19 cellular contexts compared by ENCODE assay signal in the genomic region with DNA sequence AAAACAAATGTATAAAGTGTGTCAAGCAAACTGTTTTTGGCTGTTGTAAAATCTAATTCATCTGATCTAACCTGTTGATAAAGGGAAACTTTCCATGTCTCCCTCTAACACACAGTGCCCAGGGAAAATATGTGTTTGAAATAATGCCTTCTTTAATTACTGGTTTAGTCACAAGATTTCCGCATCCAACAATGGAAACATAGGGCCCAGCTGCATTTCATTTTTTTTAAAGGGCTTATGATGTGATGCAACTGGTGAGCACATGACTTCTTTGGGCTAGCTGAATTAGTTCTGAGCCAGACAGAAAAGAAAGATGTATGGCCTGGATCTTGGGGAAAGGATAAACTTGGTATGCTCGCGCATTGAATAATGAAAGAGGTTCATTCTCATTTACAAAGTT. TPM values are rescaled to one million over a fixed set of nuclear protein-coding genes. Genes with fewer than 3 reads are reported as not detected.
A peak's percentile ranks its signal among the peaks of the same experiment; 100 is the strongest.
DNase-seq lines count a peak whose midpoint lies in the region; ATAC-seq and TF ChIP-seq lines count a peak whose summit lies in the region.
"Had no signal": no experiment of that assay in that cellular context is flagged by ENCODE, and none has a peak within 500 bp of the region (broad histone marks: within the 10 kb centered on the region; RNA-seq: fewer than 3 reads in every experiment).

No MANE protein-coding gene starts in this region.

- H3K9ac ChIP-seq in adipocyte (ENCODE audit: low read length), result peak overlapping the region; percentile 55

- H3K79me2 ChIP-seq in ACC112 (ENCODE audit: control insufficient read depth, insufficient read depth, low read length, unreplicated experiment) (no peaks in the 10 kb centered on the region), GM23338 (replicated peaks; ENCODE audit: insufficient read depth) (no peaks in the 10 kb centered on the region)

- H3K27ac ChIP-seq in ACC112 (ENCODE audit: low read depth, low read length) (peak overlapping the region; percentile 89), GM23338 (ENCODE audit: low read depth) (no peak overlapping the region)
- H3K27ac ChIP-seq: dorsolateral prefrontal cortex, left ventricle myocardium inferior had no signal

- H3K9me3 Mint-ChIP-seq in GM23338, result no peaks in the 10 kb centered on the region
- H3K9me3 Mint-ChIP-seq: activated B cell treated with CpG ODN at 0.5 μM for 24 hours had no signal

- peaks cover 30% of the 10 kb centered on the region for H3K4me1 ChIP-seq in ACC112 (ENCODE audit: control insufficient read depth, insufficient read depth, low read length, unreplicated experiment)
- no peaks in the 10 kb centered on the region for H3K4me1 ChIP-seq in GM23338 (ENCODE audit: insufficient read depth)
- H3K4me1 ChIP-seq in adipocyte (ENCODE audit: control insufficient read depth, insufficient read depth, low read length), result peaks cover 27% of the 10 kb centered on the region
- H3K4me1 ChIP-seq: BE2C, HAP-1, left ventricle myocardium inferior had no signal

- H2AFZ ChIP-seq in ACC112 (ENCODE audit: low read length, unreplicated experiment) (peak overlapping the region; percentile 38), GM23338 (peak overlapping the region; percentile 12; the same call in 1 of the 2 replicates)

- H3K4me3 ChIP-seq in ACC112 (ENCODE audit: low read depth, low read length) (peak overlapping the region; percentile 13; the same call in 1 of the 2 replicates), GM23338 (no peak overlapping the region), adipocyte (ENCODE audit: low read length) (peak overlapping the region; percentile 35)
- H3K4me3 ChIP-seq: dorsolateral prefrontal cortex, HAP-1, left ventricle myocardium inferior had no signal

- H3K27me3 ChIP-seq in ACC112 (ENCODE audit: insufficient read depth, low read length) (no peaks in the 10 kb centered on the region), GM23338 (ENCODE audit: insufficient read depth) (no peaks in the 10 kb centered on the region), adipocyte (replicated peaks; ENCODE audit: control insufficient read depth, insufficient read depth, low read length) (no peaks in the 10 kb centered on the region)
- H3K27me3 ChIP-seq: dorsolateral prefrontal cortex had no signal

- H3K4me1 Mint-ChIP-seq in GM23338, result no peaks in the 10 kb centered on the region
- H3K4me1 Mint-ChIP-seq: activated B cell treated with CpG ODN at 0.5 μM for 24 hours; activated naive CD8-positive, alpha-beta T cell treated with anti-CD3 and anti-CD28 coated beads, Interleukin-2, amount 50 U/mL, for 24 hours had no signal

- H3K4me3 Mint-ChIP-seq in GM23338, result no peak overlapping the region
- H3K4me3 Mint-ChIP-seq: activated B cell treated with CpG ODN at 0.5 μM for 24 hours; activated naive CD8-positive, alpha-beta T cell treated with anti-CD3 and anti-CD28 coated beads, Interleukin-2, amount 50 U/mL, for 24 hours had no signal

- no peaks in the 10 kb centered on the region for H3K27me3 Mint-ChIP-seq in GM23338 (ENCODE audit: insufficient read depth, low read depth, poor library complexity)
- H3K27me3 Mint-ChIP-seq: activated B cell treated with CpG ODN at 0.5 μM for 24 hours had no signal

- ATAC-seq in GM23338, result no peak
- ATAC-seq: activated naive CD8-positive, alpha-beta T cell treated with anti-CD3 and anti-CD28 coated beads, Interleukin-2, amount 50 U/mL, for 24 hours had no signal

- no peak overlapping the region for H3K4me2 ChIP-seq in GM23338

- no peak for TF ChIP-seq CTCF in GM23338 (conservative IDR thresholded peaks at IDR 0.05; ENCODE audit: low read depth in 2 of 2)

- no peaks in the 10 kb centered on the region for H3F3A ChIP-seq in GM23338 (replicated peaks; ENCODE audit: low read depth)

- no peaks in the 10 kb centered on the region for H3K9me2 ChIP-seq in GM23338 (ENCODE audit: insufficient read depth)

- no peak overlapping the region for H3K27ac Mint-ChIP-seq in GM23338
- H3K27ac Mint-ChIP-seq: activated B cell treated with CpG ODN at 0.5 μM for 24 hours; activated naive CD8-positive, alpha-beta T cell treated with anti-CD3 and anti-CD28 coated beads, Interleukin-2, amount 50 U/mL, for 24 hours had no signal

- no peaks in the 10 kb centered on the region for H3K36me3 Mint-ChIP-seq in GM23338 (ENCODE audit: low read depth)

- H4K20me1 ChIP-seq in GM23338 (replicated peaks; ENCODE audit: insufficient read depth), result no peaks in the 10 kb centered on the region

- DNase-seq in GM23338 (ENCODE audit: low spot score), result no peak
- DNase-seq in adipocyte (ENCODE audit: low read depth), result peak; percentile 95
- DNase-seq in globus pallidus (ENCODE audit: low spot score), result peak; percentile 24
- no peak for DNase-seq in activated gamma-delta T cell treated with Interleukin-2 at 50 U/mL for 16 hours
- no peak for DNase-seq in activated naive CD4-positive, alpha-beta T cell treated with Interleukin-2 at 50 U/mL for 16 hours
- DNase-seq in NAMALWA (ENCODE audit: low spot score), result no peak
- no peak for DNase-seq in activated gamma-delta T cell (lab: John Stamatoyannopoulos, UW)
- DNase-seq: activated B cell treated with CpG ODN at 0.5 μM for 24 hours; activated CD8-positive, alpha-beta memory T cell treated with anti-CD3 and anti-CD28 coated beads, Interleukin-2, amount 50 U/mL, for 4 hours; activated naive CD8-positive, alpha-beta T cell treated with anti-CD3 and anti-CD28 coated beads, Interleukin-2, amount 50 U/mL, for 24 hours; BE2C; dorsolateral prefrontal cortex; head of caudate nucleus; left ventricle myocardium inferior; NCI-H1105 treated with DMSO at 0.1 percent for 48 hours; NCI-H526 treated with DMSO at 0.1 percent for 48 hours; SHP77 treated with DMSO at 0.1 percent for 48 hours had no signal

- no peaks in the 10 kb centered on the region for H3K9me3 ChIP-seq in adipocyte (ENCODE audit: control insufficient read depth, low read length)
- H3K9me3 ChIP-seq: BE2C, HAP-1 had no signal

- no peaks in the 10 kb centered on the region for H3K36me3 ChIP-seq in ACC112 (ENCODE audit: insufficient read depth, low read length)
- no peaks in the 10 kb centered on the region for H3K36me3 ChIP-seq in GM23338 (ENCODE audit: insufficient read depth)
- no peaks in the 10 kb centered on the region for H3K36me3 ChIP-seq in adipocyte (ENCODE audit: control insufficient read depth, insufficient read depth, low read length, severe bottlenecking)
- H3K36me3 ChIP-seq: BE2C, HAP-1, left ventricle myocardium inferior had no signal

TF ChIP-seq in GM23338, 12 proteins besides CTCF, POLR2A, EP300 and RAD21 (continues in another document):
- TF ChIP-seq NANOG (IDR thresholded peaks at IDR 0.05; ENCODE audit: borderline replicate concordance) (no peak), ZNF331 (CRISPR knock-in tag; IDR thresholded peaks at IDR 0.05; ENCODE audit: low read depth) (no peak), POLR2AphosphoS5 (IDR thresholded peaks at IDR 0.05; ENCODE audit: low read depth) (no peak)
- TF ChIP-seq, protein P1, sequence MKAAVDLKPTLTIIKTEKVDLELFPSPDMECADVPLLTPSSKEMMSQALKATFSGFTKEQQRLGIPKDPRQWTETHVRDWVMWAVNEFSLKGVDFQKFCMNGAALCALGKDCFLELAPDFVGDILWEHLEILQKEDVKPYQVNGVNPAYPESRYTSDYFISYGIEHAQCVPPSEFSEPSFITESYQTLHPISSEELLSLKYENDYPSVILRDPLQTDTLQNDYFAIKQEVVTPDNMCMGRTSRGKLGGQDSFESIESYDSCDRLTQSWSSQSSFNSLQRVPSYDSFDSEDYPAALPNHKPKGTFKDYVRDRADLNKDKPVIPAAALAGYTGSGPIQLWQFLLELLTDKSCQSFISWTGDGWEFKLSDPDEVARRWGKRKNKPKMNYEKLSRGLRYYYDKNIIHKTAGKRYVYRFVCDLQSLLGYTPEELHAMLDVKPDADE (IDR thresholded peaks at IDR 0.05), result no peak

RNA-seq across cellular contexts. Expression of a gene that starts 30.5 kb away (rescaled TPM):
- 30.3 and 33.1 TPM in 2 replicates for total RNA-seq in GM23338 (2014; rRNA removed; shearing (Covaris generic))
- polyA plus RNA-seq in GM23338 (2016; fragmentation: Nextera tagmentation; extraction: Ambion mirVana), result 12.5 and 14.1 TPM in 2 replicates

RNA-seq across cellular contexts. Expression of a gene that starts 42.8 kb away (rescaled TPM):
- total RNA-seq in GM23338 (2014; rRNA removed; shearing (Covaris generic)), result 1.3 and 4.4 TPM in 2 replicates
- polyA plus RNA-seq in GM23338 (2016; fragmentation: Nextera tagmentation; extraction: Ambion mirVana), result 1.8 and 1.9 TPM in 2 replicates

Comparison
In these comparisons a context has a peak if more than half of its experiments do, and no peak if none do; other contexts are left out.
1. DNase-seq: peak in adipocyte (single experiment) and globus pallidus (single experiment); none in GM23338 (single experiment), activated gamma-delta T cell treated with Interleukin-2 at 50 U/mL for 16 hours (single experiment), activated naive CD4-positive, alpha-beta T cell treated with Interleukin-2 at 50 U/mL for 16 hours (single experiment), NAMALWA (single experiment) and activated gamma-delta T cell (single experiment).